8 cellular contexts compared by ENCODE assay signal in the genomic region with DNA sequence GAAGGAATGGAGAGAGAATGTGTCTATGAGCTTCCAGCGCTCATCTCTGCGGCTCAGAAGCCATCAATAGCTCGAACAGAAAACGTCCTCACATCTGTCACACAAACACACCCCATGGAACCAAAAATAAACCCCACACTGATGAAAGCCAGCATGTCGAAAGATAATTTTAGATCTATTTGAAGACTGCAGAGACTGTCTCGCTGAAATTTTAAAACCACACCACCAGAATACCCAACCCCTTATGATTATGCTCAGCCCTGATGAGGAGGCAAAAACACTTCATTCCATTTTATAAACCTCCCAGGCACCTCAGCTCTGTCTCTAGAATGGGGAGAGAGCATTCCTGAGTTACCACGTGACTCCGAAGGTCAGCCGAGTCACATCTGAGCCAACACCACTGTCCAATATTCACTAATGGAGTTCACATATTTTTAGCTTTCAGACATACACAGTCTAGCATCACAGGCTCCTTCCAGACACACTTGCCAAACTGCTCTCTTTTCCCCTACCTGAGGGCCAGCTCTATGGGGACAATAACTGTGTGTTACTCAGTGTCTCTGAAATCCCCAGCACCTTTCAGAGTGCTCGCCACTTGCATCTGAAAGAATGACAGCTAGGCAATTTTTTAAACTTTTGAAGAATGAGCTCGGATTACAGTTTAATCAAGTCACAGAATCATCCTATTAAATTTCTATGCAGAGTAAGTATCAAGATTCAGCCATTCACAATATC.
DNase-seq lines count a peak whose midpoint lies in the region; ATAC-seq and TF ChIP-seq lines count a peak whose summit lies in the region.

No MANE protein-coding gene starts in this region.

- DNase-seq in activated naive CD4-positive, alpha-beta T cell treated with anti-CD3 and anti-CD28 coated beads for 36 hours, result no peak
- no peak for DNase-seq in activated naive CD4-positive, alpha-beta T cell treated with Interleukin-2 at 50 U/mL for 16 hours
- DNase-seq in brain microvascular endothelial cell (peak; percentile 40), mucosa of gallbladder (ENCODE audit: low spot score) (peak; percentile 36), upper lobe of right lung (no peak), midbrain (lab: John Stamatoyannopoulos, UW) (no peak), HPDE6-E6E7 (ENCODE audit: extremely low spot score) (no peak)
- DNase-seq in stimulated activated CD4-positive, alpha-beta T cell treated with anti-CD3 and anti-CD28 coated beads, Interleukin-4, amount 100 ng/mL, for 4 hours, result no peak

- H3K27me3 Mint-ChIP-seq in activated naive CD4-positive, alpha-beta T cell treated with anti-CD3 and anti-CD28 coated beads for 36 hours (ENCODE audit: low read depth), result no peaks in the 10 kb centered on the region

- intact Hi-C loops in activated naive CD4-positive, alpha-beta T cell treated with anti-CD3 and anti-CD28 coated beads for 36 hours (cut with micrococcal nuclease), result loop anchor here (1.0 to 5.0 kb wide), 5 partner anchors 9 to 215 kb away; a partner anchor contains a TSS
- intact Hi-C loops in upper lobe of right lung (cut with DNase I), result no loop called here

- peaks cover 78% of the 10 kb centered on the region for H3K4me1 Mint-ChIP-seq in activated naive CD4-positive, alpha-beta T cell treated with anti-CD3 and anti-CD28 coated beads for 36 hours (ENCODE audit: low read depth)

- H3K36me3 ChIP-seq in brain microvascular endothelial cell (replicated peaks) (no peaks in the 10 kb centered on the region), upper lobe of right lung (no peaks in the 10 kb centered on the region)

- ATAC-seq in upper lobe of right lung, result peak; percentile 63

- in situ Hi-C loops in brain microvascular endothelial cell (cut with HindIII; ENCODE audit: low pct_ligation_motif_present, low sequenced_read_pairs), result no loop called here

- peaks cover 5% of the 10 kb centered on the region for H3K36me3 Mint-ChIP-seq in activated naive CD4-positive, alpha-beta T cell treated with anti-CD3 and anti-CD28 coated beads for 36 hours (ENCODE audit: low read depth)

- no peak overlapping the region for H3K27ac ChIP-seq in brain microvascular endothelial cell
- peak overlapping the region; percentile 49 for H3K27ac ChIP-seq in upper lobe of right lung

- H3K27me3 ChIP-seq in brain microvascular endothelial cell (replicated peaks) (no peaks in the 10 kb centered on the region), upper lobe of right lung (no peaks in the 10 kb centered on the region)

- H3K4me3 Mint-ChIP-seq in activated naive CD4-positive, alpha-beta T cell treated with anti-CD3 and anti-CD28 coated beads for 36 hours, result peak overlapping the region; percentile 69

- H3K9me3 Mint-ChIP-seq in activated naive CD4-positive, alpha-beta T cell treated with anti-CD3 and anti-CD28 coated beads for 36 hours, result no peaks in the 10 kb centered on the region

- H3K27ac Mint-ChIP-seq in activated naive CD4-positive, alpha-beta T cell treated with anti-CD3 and anti-CD28 coated beads for 36 hours, result peak overlapping the region; percentile 97

- H3K4me3 ChIP-seq in brain microvascular endothelial cell (ENCODE audit: low read depth, low read length) (no peak overlapping the region), upper lobe of right lung (no peak overlapping the region)

- no peak for TF ChIP-seq CTCF in brain microvascular endothelial cell (IDR thresholded peaks at IDR 0.05; ENCODE audit: low read depth, low read length, missing control alignments)
- TF ChIP-seq CTCF in upper lobe of right lung (IDR thresholded peaks at IDR 0.05), result no peak

- CTCF ChIA-PET in activated naive CD4-positive, alpha-beta T cell treated with anti-CD3 and anti-CD28 coated beads for 36 hours (lab: Charles Lee), result interaction anchor here (0.8 to 9.3 kb wide), 11 partner anchors 10 to 102 kb away, joined by 3 to 72 read pairs (median 4); no protein-coding TSS in a partner anchor

- H3K9me3 ChIP-seq in upper lobe of right lung, result no peaks in the 10 kb centered on the region

- peaks cover 41% of the 10 kb centered on the region for H3K4me1 ChIP-seq in upper lobe of right lung

Comparison
In these comparisons a context has a peak if more than half of its experiments do, and no peak if none do; other contexts are left out.
1. DNase-seq: peak in brain microvascular endothelial cell (single experiment) and mucosa of gallbladder (single experiment); none in activated naive CD4-positive, alpha-beta T cell treated with anti-CD3 and anti-CD28 coated beads for 36 hours (single experiment), activated naive CD4-positive, alpha-beta T cell treated with Interleukin-2 at 50 U/mL for 16 hours (single experiment), upper lobe of right lung (single experiment), midbrain (single experiment), HPDE6-E6E7 (single experiment) and stimulated activated CD4-positive, alpha-beta T cell treated with anti-CD3 and anti-CD28 coated beads, Interleukin-4, amount 100 ng/mL, for 4 hours (0 of 2).